In genomic region chr12:101857043-101857558, GRCh38 we compare ENCODE assay signal across 10 cellular contexts. TPM values are rescaled to one million over a fixed set of nuclear protein-coding genes. Genes with fewer than 3 reads are reported as not detected.
DNase-seq lines count a peak whose midpoint lies in the region; ATAC-seq and TF ChIP-seq lines count a peak whose summit lies in the region.
"Had no signal": no experiment of that assay in that cellular context is flagged by ENCODE, and none has a peak within 500 bp of the region (broad histone marks: within the 10 kb centered on the region; RNA-seq: fewer than 3 reads in every experiment).

No MANE protein-coding gene starts in this region.

- H3K27me3 Mint-ChIP-seq in mesothelial cell of epicardium (ENCODE audit: low read depth): no peaks in the 10 kb centered on the region
- H3K27me3 Mint-ChIP-seq: brain had no signal

- H3K27me3 ChIP-seq in hepatocyte: no peaks in the 10 kb centered on the region
- no peaks in the 10 kb centered on the region for H3K27me3 ChIP-seq in vagina

- no peak overlapping the region for H3K27ac Mint-ChIP-seq in mesothelial cell of epicardium
- H3K27ac Mint-ChIP-seq: brain had no signal

- DNase-seq in GM04503 (ENCODE audit: low read depth) (peak; percentile 97), NOMO-1 (lab: John Stamatoyannopoulos, UW; ENCODE audit: unreplicated experiment in 2 of 2) (peak; percentile 88 to 99), hepatocyte (ENCODE audit: low spot score) (peak; percentile 18), mesothelial cell of epicardium (ENCODE audit: low spot score in 2 of 2, unreplicated experiment in 2 of 2) (no peak), vagina (ENCODE audit: extremely low spot score in 2 of 2) (no peak)
- no peak for DNase-seq in activated CD4-positive, alpha-beta T cell treated with anti-CD3 and anti-CD28 coated beads for 48 hours
- no peak for DNase-seq in activated naive CD4-positive, alpha-beta T cell (lab: John Stamatoyannopoulos, UW)

- no peaks in the 10 kb centered on the region for H3K9me2 ChIP-seq in hepatocyte (replicated peaks; ENCODE audit: insufficient read depth)

- H3K4me1 ChIP-seq in hepatocyte (ENCODE audit: insufficient read depth) (peaks cover 20% of the 10 kb centered on the region), vagina (peaks cover 20% of the 10 kb centered on the region)

- no peak overlapping the region for H3K4me2 ChIP-seq in hepatocyte

- no peaks in the 10 kb centered on the region for H3K36me3 Mint-ChIP-seq in mesothelial cell of epicardium
- H3K36me3 Mint-ChIP-seq: brain had no signal

- no peaks in the 10 kb centered on the region for H3K79me2 ChIP-seq in hepatocyte

- peak; percentile 43 for ATAC-seq in HG02588 (IDR thresholded peaks at IDR 0.05; ENCODE audit: unreplicated experiment)
- ATAC-seq: HCT116 had no signal

- no peaks in the 10 kb centered on the region for H3K9me3 ChIP-seq in hepatocyte (ENCODE audit: low read depth)
- H3K9me3 ChIP-seq in vagina: no peaks in the 10 kb centered on the region

- peaks cover 36% of the 10 kb centered on the region for H3K4me1 Mint-ChIP-seq in mesothelial cell of epicardium

- H3K9me3 Mint-ChIP-seq in mesothelial cell of epicardium: no peaks in the 10 kb centered on the region

- no peak overlapping the region for H3K4me3 ChIP-seq in hepatocyte
- no peak overlapping the region for H3K4me3 ChIP-seq in vagina

- whole genome bisulfite sequencing in hepatocyte (ENCODE audit: low lambda C conversion rate, missing lambda C conversion rate): 75% methylated on average over 1 of the region's 1 CpG

- H4K20me1 ChIP-seq in hepatocyte (ENCODE audit: insufficient read depth, poor library complexity, severe bottlenecking): no peaks in the 10 kb centered on the region

- intact Hi-C loops in vagina (cut with DNase I): no loop called here

- no peak for TF ChIP-seq POLR2A in vagina (IDR thresholded peaks at IDR 0.05)

- no peak overlapping the region for H2AFZ ChIP-seq in hepatocyte

- no peak overlapping the region for H3K4me3 Mint-ChIP-seq in mesothelial cell of epicardium
- H3K4me3 Mint-ChIP-seq: brain had no signal

- H3K27ac ChIP-seq in hepatocyte: peak overlapping the region; percentile 2
- H3K27ac ChIP-seq in vagina: no peak overlapping the region

- H3K36me3 ChIP-seq in hepatocyte (replicated peaks; ENCODE audit: insufficient read depth, low read depth) (no peaks in the 10 kb centered on the region), vagina (no peaks in the 10 kb centered on the region)

- TF ChIP-seq CTCF in hepatocyte (IDR thresholded peaks at IDR 0.05; ENCODE audit: poor library complexity): no peak
- TF ChIP-seq CTCF in mesothelial cell of epicardium (IDR thresholded peaks at IDR 0.05; ENCODE audit: unreplicated experiment): no peak
- no peak for TF ChIP-seq CTCF in vagina (IDR thresholded peaks at IDR 0.05)

RNA-seq across cellular contexts. Expression of gene DRAM1, which starts 20.3 kb away (rescaled TPM):
- total RNA-seq in hepatocyte (24.0 and 26.0 TPM in 2 replicates), mesothelial cell of epicardium (14.4 to 17.4 TPM (median 15.8 TPM) in 3 replicates), vagina (18.9 TPM)
- 27.2 and 28.2 TPM in 2 replicates for polyA plus RNA-seq in hepatocyte

RNA-seq across cellular contexts. Expression of gene GNPTAB, which starts 26.3 kb away (rescaled TPM):
- 21.6 and 24.4 TPM in 2 replicates for total RNA-seq in hepatocyte
- polyA plus RNA-seq in hepatocyte: 12.0 and 13.8 TPM in 2 replicates
- 33.2 to 35.9 TPM (median 33.6 TPM) in 3 replicates for total RNA-seq in mesothelial cell of epicardium
- total RNA-seq in vagina: 28.7 TPM

Comparison
In these comparisons a context has a peak if more than half of its experiments do, and no peak if none do; other contexts are left out.
1. DNase-seq: peak in GM04503 (single experiment), NOMO-1 (2 of 2) and hepatocyte (single experiment); none in mesothelial cell of epicardium (0 of 2), vagina (0 of 2), activated CD4-positive, alpha-beta T cell treated with anti-CD3 and anti-CD28 coated beads for 48 hours (single experiment) and activated naive CD4-positive, alpha-beta T cell (0 of 4).